In the genomic region with DNA sequence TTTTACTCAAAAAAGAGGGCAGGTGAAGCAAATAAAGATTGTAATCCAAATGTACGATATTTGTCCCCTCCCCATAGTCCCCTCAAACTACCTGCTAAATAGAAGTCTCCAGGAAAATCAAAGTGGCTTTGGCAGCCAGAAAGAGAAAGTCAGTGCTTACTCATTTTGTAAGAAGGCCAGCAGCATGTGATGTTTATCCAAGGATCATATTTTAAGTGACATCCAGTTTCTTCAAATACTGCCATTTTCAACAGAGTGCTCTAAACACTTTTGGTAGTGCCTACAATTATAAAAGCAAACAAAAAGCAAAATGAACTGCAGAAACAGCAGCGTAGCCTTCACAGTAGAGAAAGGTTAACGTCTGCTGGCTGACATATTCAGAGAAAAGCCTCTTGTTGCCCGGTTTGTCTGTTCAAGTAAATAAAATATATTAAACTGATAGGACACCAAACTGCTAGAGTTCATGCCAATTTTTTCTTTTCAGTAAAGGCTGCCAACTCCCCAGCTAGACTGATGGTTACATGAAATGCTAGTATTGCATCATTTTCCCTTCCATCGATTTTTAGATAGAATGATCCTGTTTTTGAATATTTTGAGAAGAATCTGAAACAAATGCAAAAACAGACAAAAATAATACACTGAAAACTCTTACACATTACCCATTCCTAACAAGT, we compare ENCODE assay signal across 12 cellular contexts.
DNase-seq lines count a peak whose midpoint lies in the region; ATAC-seq, FAIRE-seq and TF ChIP-seq lines count a peak whose summit lies in the region.
"Had no signal": no experiment of that assay in that cellular context is flagged by ENCODE, and none has a peak within 500 bp of the region (broad histone marks: within the 10 kb centered on the region; RNA-seq: fewer than 3 reads in every experiment).

No MANE protein-coding gene starts in this region.

- no peak for FAIRE-seq in urothelium cell line (lab: Jason Lieb, UNC)
- FAIRE-seq in RCC 7860 (lab: Jason Lieb, UNC), result no peak
- FAIRE-seq: endothelial cell of umbilical vein had no signal

- no peak for TF ChIP-seq CTCF in left lung (IDR thresholded peaks at IDR 0.05)

- H3K9me3 ChIP-seq in SK-N-MC (ENCODE audit: low read depth, low read length), result no peaks in the 10 kb centered on the region
- peaks cover 0 to 5% of the 10 kb centered on the region in 2 donors for H3K9me3 ChIP-seq in left lung

- peaks cover 0 to 3% of the 10 kb centered on the region in 2 donors for H3K4me1 ChIP-seq in left lung

- ATAC-seq in left lung, result peak; percentile 77
- ATAC-seq in HG03175 (IDR thresholded peaks at IDR 0.05; ENCODE audit: unreplicated experiment), result no peak
- ATAC-seq: activated CD4-positive, CD25-positive, alpha-beta regulatory T cell treated with anti-CD3 and anti-CD28 coated beads, Interleukin-2, amount 50 U/mL, for 24 hours had no signal

- H3K27me3 ChIP-seq in left lung, result no peaks in the 10 kb centered on the region

- no peaks in the 10 kb centered on the region for H3K36me3 ChIP-seq in SK-N-MC (ENCODE audit: insufficient read depth, low read length)
- H3K36me3 ChIP-seq in left lung, result no peaks in the 10 kb centered on the region

- H3K4me3 ChIP-seq in SK-N-MC, result 0 out of 2 replicates have a peak overlapping the region, but pooled peaks have one; percentile 10
- no peak overlapping the region for H3K4me3 ChIP-seq in left lung

- H3K27ac ChIP-seq in SK-N-MC, result no peak overlapping the region; the same call in 1 of the 2 replicates
- H3K27ac ChIP-seq in left lung, result peak overlapping the region in 1 of 2 donors; percentile 16

- DNase-seq in DMS153 (lab: John Stamatoyannopoulos, UW) (peak; percentile 65), NCI-H1417 treated with DMSO at 0.1 percent for 48 hours (lab: John Stamatoyannopoulos, UW) (peak; percentile 47), SK-N-MC (ENCODE audit: low read depth, low spot score) (no peak), left lung (no peak), urothelium cell line (ENCODE audit: low spot score) (no peak), glomerular visceral epithelial cell (ENCODE audit: extremely low spot score) (no peak), RCC 7860 (ENCODE audit: low spot score) (no peak)
- DNase-seq: Kasumi-1; stimulated activated CD4-positive, alpha-beta T cell treated with anti-CD3 and anti-CD28 coated beads, Interleukin-4, amount 100 ng/mL, for 1 hour had no signal

- peak overlapping the region; percentile 46 for H3K9ac ChIP-seq in SK-N-MC (ENCODE audit: insufficient read length)

- intact Hi-C loops in left lung (cut with DNase I), result no loop called here

Comparison
In these comparisons a context has a peak if more than half of its experiments do, and no peak if none do; other contexts are left out.
1. DNase-seq: peak in DMS153 (single experiment) and NCI-H1417 treated with DMSO at 0.1 percent for 48 hours (single experiment); none in SK-N-MC (single experiment), left lung (0 of 2), urothelium cell line (single experiment), glomerular visceral epithelial cell (single experiment) and RCC 7860 (single experiment).